In the genomic region with DNA sequence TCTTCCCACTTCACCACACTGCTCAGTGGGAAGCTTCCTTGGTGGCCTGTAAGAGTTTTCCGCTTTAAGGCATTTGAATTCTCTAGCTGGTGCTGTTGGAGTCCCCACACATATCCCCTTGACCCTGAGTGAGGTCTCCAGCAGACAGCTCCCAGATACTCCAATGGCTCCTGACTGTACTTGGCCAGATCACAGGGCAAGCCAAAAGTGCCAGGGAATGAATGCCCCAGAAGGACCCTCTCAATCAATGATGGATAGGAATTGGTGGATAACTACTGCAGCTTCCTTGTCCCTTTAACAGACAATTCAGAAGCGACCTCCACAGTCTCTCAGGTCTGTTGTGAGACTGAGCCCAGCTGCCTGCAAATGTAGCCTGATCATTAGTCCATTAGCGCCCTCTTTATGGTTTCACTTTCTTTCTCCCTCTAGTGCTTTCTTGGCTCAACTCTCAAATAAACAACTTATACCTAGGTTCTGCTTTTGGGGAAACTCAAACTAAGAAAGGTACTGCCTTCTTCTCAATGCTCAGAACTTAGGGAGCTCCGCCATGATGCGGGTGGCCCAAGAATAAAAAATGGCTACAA, we compare ENCODE assay signal across 9 cellular contexts.
DNase-seq lines count a peak whose midpoint lies in the region; ATAC-seq and TF ChIP-seq lines count a peak whose summit lies in the region.
"Had no signal": no experiment of that assay in that cellular context is flagged by ENCODE, and none has a peak within 500 bp of the region (broad histone marks: within the 10 kb centered on the region; RNA-seq: fewer than 3 reads in every experiment).

No MANE protein-coding gene starts in this region.

- H3K4me1 ChIP-seq in SK-N-SH (ENCODE audit: control insufficient read depth in 1 of 2, insufficient read depth in 2 of 2, low read depth in 1 of 2, low read length in 1 of 2) (no peaks in the 10 kb centered on the region; a peak in 1 of 4 replicates), mammary epithelial cell (ENCODE audit: insufficient read depth, low read length) (no peaks in the 10 kb centered on the region)
- H3K4me1 ChIP-seq: SJCRH30 had no signal

- dilution Hi-C loops in mammary epithelial cell (cut with HindIII; ENCODE audit: low sequenced_read_pairs): no loop called here

- H3F3A ChIP-seq in SK-N-SH (replicated peaks; ENCODE audit: insufficient read depth): no peaks in the 10 kb centered on the region

- 76% methylated on average over 5 of the region's 5 CpGs for WGBS in SK-N-SH (ENCODE audit: low lambda C conversion rate)
- WGBS in mammary epithelial cell (ENCODE audit: low coverage, missing lambda C conversion rate): 77% methylated on average over 5 of the region's 5 CpGs

- H2AFZ ChIP-seq in SK-N-SH (ENCODE audit: low read depth) (no peak overlapping the region), mammary epithelial cell (ENCODE audit: low read depth, low read length) (no peak overlapping the region)

- CTCF ChIA-PET in SK-N-SH (lab: Yijun Ruan, JAX): no interaction called here
- CTCF ChIA-PET in RWPE1 (lab: Yijun Ruan, JAX): interaction anchor here (1.0 kb wide), 1 partner anchor 14 kb away, joined by 3 read pairs; no protein-coding TSS in a partner anchor
- CTCF ChIA-PET in mammary epithelial cell (lab: Charles Lee; ENCODE audit: low non-redundant PET): no interaction called here

- no peaks in the 10 kb centered on the region for H3K79me2 ChIP-seq in SK-N-SH (ENCODE audit: insufficient read depth)
- H3K79me2 ChIP-seq in mammary epithelial cell (ENCODE audit: insufficient read depth, low read length): no peaks in the 10 kb centered on the region

- H3K36me3 ChIP-seq in SK-N-SH (replicated peaks in 1 of 2; ENCODE audit: control insufficient read depth in 1 of 2, insufficient read depth in 2 of 2, low read length in 1 of 2) (no peaks in the 10 kb centered on the region), mammary epithelial cell (ENCODE audit: insufficient read depth, low read length) (no peaks in the 10 kb centered on the region)
- H3K36me3 ChIP-seq: SJCRH30 had no signal

- intact Hi-C loops in mammary epithelial cell (cut with micrococcal nuclease): no loop called here

- BruUV-seq in mammary epithelial cell (replicated peaks; lab: Mats Ljungman, UMichigan): no TSS peak

- no peak overlapping the region for H3K27ac ChIP-seq in SK-N-SH (ENCODE audit: low read depth in 2 of 2, low read length in 1 of 2)
- H3K27ac ChIP-seq in RWPE1: no peak overlapping the region
- no peak overlapping the region for H3K27ac ChIP-seq in mammary epithelial cell (ENCODE audit: insufficient read depth, low read depth, low read length)
- H3K27ac ChIP-seq: SJCRH30 had no signal

- H3K4me2 ChIP-seq in SK-N-SH (no peak overlapping the region), mammary epithelial cell (ENCODE audit: insufficient read depth, low read depth, low read length) (no peak overlapping the region)

- in situ Hi-C loops in mammary epithelial cell (cut with MboI; ENCODE audit: low sequenced_read_pairs in 2 of 2): no loop called here

- H3K9ac ChIP-seq in SK-N-SH (no peak overlapping the region), mammary epithelial cell (ENCODE audit: insufficient read depth, low read length) (no peak overlapping the region)

- POLR2A ChIA-PET in SK-N-SH (lab: Yijun Ruan, JAX): interaction anchor here (0.8 kb wide), 1 partner anchor 19 kb away, joined by 3 read pairs; no protein-coding TSS in a partner anchor
- POLR2A ChIA-PET in RWPE1 (lab: Yijun Ruan, JAX; ENCODE audit: low non-redundant PET): no interaction called here

- ATAC-seq in SK-N-SH treated with all-trans-retinoic acid at 6 μM for 48 hours (0 out of 3 replicates have a peak, but pooled peaks have one; percentile 20), HG03039 (IDR thresholded peaks at IDR 0.05; ENCODE audit: unreplicated experiment) (peak; percentile 53)

- TF ChIP-seq CTCF in SK-N-SH (IDR thresholded peaks at IDR 0.05): no peak
- no peak for TF ChIP-seq CTCF in RWPE1 (conservative IDR thresholded peaks at IDR 0.05; ENCODE audit: low read depth)
- no peak for TF ChIP-seq CTCF in mammary epithelial cell (conservative IDR thresholded peaks at IDR 0.05 in 1 of 2, IDR thresholded peaks at IDR 0.05 in 1 of 2; ENCODE audit: extremely low read depth in 1 of 2, insufficient read depth in 1 of 2, low read depth in 1 of 2, low read length in 2 of 2)

- H3K27me3 ChIP-seq in SK-N-SH (ENCODE audit: insufficient read depth) (no peaks in the 10 kb centered on the region), mammary epithelial cell (ENCODE audit: insufficient read depth, low read length) (peaks cover 2% of the 10 kb centered on the region)
- H3K27me3 ChIP-seq: SJCRH30 had no signal

- no peak for TF ChIP-seq EP300 in SK-N-SH (IDR thresholded peaks at IDR 0.05; ENCODE audit: borderline replicate concordance in 1 of 2, low read depth in 1 of 2, low read length in 1 of 2)

- DNase-seq in SK-N-SH: no peak
- DNase-seq in NOMO-1 treated with dmso at 0.1 percent for 144 hours (lab: John Stamatoyannopoulos, UW; ENCODE audit: unreplicated experiment): peak; percentile 17
- DNase-seq in NCI-H2171 treated with DMSO at 0.1 percent for 48 hours (lab: John Stamatoyannopoulos, UW): no peak
- DNase-seq in GM19238 (ENCODE audit: insufficient read length, low spot score): no peak
- DNase-seq in RWPE1 (ENCODE audit: low spot score): no peak
- no peak for DNase-seq in mammary epithelial cell

- no peaks in the 10 kb centered on the region for H3K9me3 ChIP-seq in SK-N-SH
- no peaks in the 10 kb centered on the region for H3K9me3 ChIP-seq in mammary epithelial cell (replicated peaks; ENCODE audit: insufficient read depth, low read length)
- H3K9me3 ChIP-seq: SJCRH30 had no signal

- no peaks in the 10 kb centered on the region for H3K9me2 ChIP-seq in SK-N-SH

- TF ChIP-seq RAD21 in SK-N-SH (IDR thresholded peaks at IDR 0.05; ENCODE audit: low read length): no peak

- H3K4me3 ChIP-seq in SK-N-SH (ENCODE audit: low read depth in 2 of 2, low read length in 1 of 2) (no peak overlapping the region), mammary epithelial cell (replicated peaks in 1 of 3; ENCODE audit: insufficient read depth in 1 of 3, low read depth in 2 of 3, low read length in 3 of 3) (no peak overlapping the region)
- H3K4me3 ChIP-seq: SJCRH30 had no signal

- H4K20me1 ChIP-seq in SK-N-SH (ENCODE audit: insufficient read depth) (no peaks in the 10 kb centered on the region), mammary epithelial cell (ENCODE audit: insufficient read depth, low read length) (no peaks in the 10 kb centered on the region)

TF ChIP-seq in SK-N-SH treated with all-trans-retinoic acid at 6 μM for 48 hours, 23 proteins besides CTCF, POLR2A, EP300 and RAD21 (continues in another document):
- TF ChIP-seq RARB (CRISPR knock-in tag; IDR thresholded peaks at IDR 0.05) (no peak), OSR1 (CRISPR knock-in tag; IDR thresholded peaks at IDR 0.05) (no peak), ARNTL (CRISPR knock-in tag; IDR thresholded peaks at IDR 0.05; ENCODE audit: borderline replicate concordance, low read depth) (no peak), GLIS3 (CRISPR knock-in tag; IDR thresholded peaks at IDR 0.05) (no peak), ZNF70 (CRISPR knock-in tag; IDR thresholded peaks at IDR 0.05) (no peak), SNAI2 (CRISPR knock-in tag; IDR thresholded peaks at IDR 0.05) (no peak), ESRRG (CRISPR knock-in tag; IDR thresholded peaks at IDR 0.05) (no peak), ZNF8 (CRISPR knock-in tag; IDR thresholded peaks at IDR 0.05) (no peak)
- TF ChIP-seq, protein P1, sequence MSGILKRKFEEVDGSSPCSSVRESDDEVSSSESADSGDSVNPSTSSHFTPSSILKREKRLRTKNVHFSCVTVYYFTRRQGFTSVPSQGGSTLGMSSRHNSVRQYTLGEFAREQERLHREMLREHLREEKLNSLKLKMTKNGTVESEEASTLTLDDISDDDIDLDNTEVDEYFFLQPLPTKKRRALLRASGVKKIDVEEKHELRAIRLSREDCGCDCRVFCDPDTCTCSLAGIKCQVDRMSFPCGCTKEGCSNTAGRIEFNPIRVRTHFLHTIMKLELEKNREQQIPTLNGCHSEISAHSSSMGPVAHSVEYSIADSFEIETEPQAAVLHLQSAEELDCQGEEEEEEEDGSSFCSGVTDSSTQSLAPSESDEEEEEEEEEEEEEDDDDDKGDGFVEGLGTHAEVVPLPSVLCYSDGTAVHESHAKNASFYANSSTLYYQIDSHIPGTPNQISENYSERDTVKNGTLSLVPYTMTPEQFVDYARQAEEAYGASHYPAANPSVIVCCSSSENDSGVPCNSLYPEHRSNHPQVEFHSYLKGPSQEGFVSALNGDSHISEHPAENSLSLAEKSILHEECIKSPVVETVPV (CRISPR knock-in tag; IDR thresholded peaks at IDR 0.05): no peak

TF ChIP-seq in SK-N-SH, 30 proteins besides CTCF, POLR2A, EP300 and RAD21 (continues in another document):
- no peak for TF ChIP-seq FOSL2 (IDR thresholded peaks at IDR 0.05; ENCODE audit: borderline replicate concordance, low read depth)
- TF ChIP-seq RFX5 (IDR thresholded peaks at IDR 0.05; ENCODE audit: low read length): no peak
- no peak for TF ChIP-seq TEAD4 (IDR thresholded peaks at IDR 0.05; ENCODE audit: borderline replicate concordance, insufficient read depth)
- no peak for TF ChIP-seq PBX3 (IDR thresholded peaks at IDR 0.05)
- TF ChIP-seq, protein P2, sequence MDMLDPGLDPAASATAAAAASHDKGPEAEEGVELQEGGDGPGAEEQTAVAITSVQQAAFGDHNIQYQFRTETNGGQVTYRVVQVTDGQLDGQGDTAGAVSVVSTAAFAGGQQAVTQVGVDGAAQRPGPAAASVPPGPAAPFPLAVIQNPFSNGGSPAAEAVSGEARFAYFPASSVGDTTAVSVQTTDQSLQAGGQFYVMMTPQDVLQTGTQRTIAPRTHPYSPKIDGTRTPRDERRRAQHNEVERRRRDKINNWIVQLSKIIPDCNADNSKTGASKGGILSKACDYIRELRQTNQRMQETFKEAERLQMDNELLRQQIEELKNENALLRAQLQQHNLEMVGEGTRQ (IDR thresholded peaks at IDR 0.05; ENCODE audit: borderline replicate concordance, low read depth, low read length): no peak
- TF ChIP-seq TCF12 (IDR thresholded peaks at IDR 0.05): no peak
- no peak for TF ChIP-seq FOXJ3 (CRISPR knock-in tag; IDR thresholded peaks at IDR 0.05)
- no peak for TF ChIP-seq TAF1 (IDR thresholded peaks at IDR 0.05; ENCODE audit: borderline replicate concordance, low read depth, low read length)
- no peak for TF ChIP-seq EZH2phosphoT487 (IDR thresholded peaks at IDR 0.05; ENCODE audit: borderline replicate concordance, low read depth)
